In genomic region chr20:46666818-46667515, GRCh38 we compare ENCODE assay signal across 23 cellular contexts. TPM values are rescaled to one million over a fixed set of nuclear protein-coding genes. Genes with fewer than 3 reads are reported as not detected.
"Had no signal": no experiment of that assay in that cellular context is flagged by ENCODE, and none has a peak within 500 bp of the region (broad histone marks: within the 10 kb centered on the region; RNA-seq: fewer than 3 reads in every experiment).

No MANE protein-coding gene starts in this region.

- H3K9me3 ChIP-seq: psoas muscle, testis had no signal

- ATAC-seq: esophagus mucosa; gastrocnemius medialis; lower lobe of right lung; naive thymus-derived CD8-positive, alpha-beta T cell; psoas muscle; right cardiac atrium; stimulated activated memory B cell treated with anti-CD40 and anti-IgM and Interleukin-4, amounts not matched to agents 10 μg/mL and 1 μg/mL and 100 μg/mL, for 72 hours; stimulated activated naive CD8-positive, alpha-beta T cell treated with anti-CD3 and anti-CD28 coated beads, Interleukin-15, Interleukin-2, amounts not matched to agents 100 U/mL and 50 U/mL, for 24 hours had no signal

- H3K4me1 ChIP-seq: gastrocnemius medialis, left ventricle myocardium inferior, lower lobe of right lung, psoas muscle, testis, tibial artery had no signal

- H3K27me3 ChIP-seq: gastrocnemius medialis, spleen, testis, tibial artery had no signal

- H3K4me3 ChIP-seq: gastrocnemius medialis, left ventricle myocardium inferior, lower lobe of right lung, psoas muscle, skin epidermis, spleen, testis, tibial artery had no signal

- H3K27ac ChIP-seq: epithelial cell of prostate, gastrocnemius medialis, left ventricle myocardium inferior, lower lobe of right lung, psoas muscle, skin epidermis, spleen, testis, tibial artery had no signal

- DNase-seq: cortex of kidney; effector CD4-positive, alpha-beta T cell; foreskin fibroblast; gastrocnemius medialis; head of caudate nucleus; left ventricle myocardium inferior; lower lobe of right lung; naive thymus-derived CD8-positive, alpha-beta T cell; nephron progenitor cell; nucleus accumbens; psoas muscle; right cardiac atrium; spleen; stimulated activated CD4-positive, alpha-beta T cell treated with anti-CD3 and anti-CD28 coated beads, Interleukin-4, amount 100 ng/mL, for 4 hours; stimulated activated naive CD8-positive, alpha-beta T cell treated with anti-CD3 and anti-CD28 coated beads, Interleukin-15, Interleukin-2, amounts not matched to agents 100 U/mL and 50 U/mL, for 24 hours; substantia nigra; testis; tibial artery had no signal

- H3K36me3 ChIP-seq: gastrocnemius medialis, left ventricle myocardium inferior, lower lobe of right lung, spleen, tibial artery had no signal

RNA-seq across cellular contexts. Expression of gene SLC13A3, which starts 15.7 kb away (rescaled TPM):
- polyA plus RNA-seq: naive thymus-derived CD8-positive, alpha-beta T cell had no signal

RNA-seq across cellular contexts. Expression of gene SLC2A10, which starts 42.5 kb away (rescaled TPM):
- polyA plus RNA-seq: keratinocyte; naive thymus-derived CD8-positive, alpha-beta T cell had no signal
